In genomic region chr2:10304458-10305253, GRCh38 we compare ENCODE assay signal across 8 cellular contexts. TPM values are rescaled to one million over a fixed set of nuclear protein-coding genes. Genes with fewer than 3 reads are reported as not detected.
A peak's percentile ranks its signal among the peaks of the same experiment; 100 is the strongest.
DNase-seq lines count a peak whose midpoint lies in the region; ATAC-seq, FAIRE-seq and TF ChIP-seq lines count a peak whose summit lies in the region.

No MANE protein-coding gene starts in this region.

- H3K9ac ChIP-seq in HCT116 (ENCODE audit: low read length), result peak overlapping the region; percentile 78

- peak overlapping the region; percentile 72 to 96 for H3K4me3 ChIP-seq in HCT116 (replicated peaks in 1 of 2; ENCODE audit: low read depth in 1 of 2, low read length in 2 of 2)
- peak overlapping the region; percentile 73 to 78 for H3K4me3 ChIP-seq in right atrium auricular region
- peak overlapping the region; percentile 74 for H3K4me3 ChIP-seq in skeletal muscle cell (ENCODE audit: low read depth, low read length)

- no peak for TF ChIP-seq RAD21 in HCT116 (IDR thresholded peaks at IDR 0.05; ENCODE audit: low read depth)

- ATAC-seq in HCT116 (no peak), GM21737 (IDR thresholded peaks at IDR 0.05; ENCODE audit: unreplicated experiment) (no peak)
- ATAC-seq in activated CD8-positive, alpha-beta T cell treated with anti-CD3 and anti-CD28 coated beads for 36 hours, result no peak

- H3K9me2 ChIP-seq in HCT116 (ENCODE audit: insufficient read depth), result no peaks in the 10 kb centered on the region

- H3K27ac Mint-ChIP-seq in activated CD8-positive, alpha-beta T cell treated with anti-CD3 and anti-CD28 coated beads for 36 hours, result peak overlapping the region; percentile 80

- no peak for TF ChIP-seq POLR2A in HCT116 (IDR thresholded peaks at IDR 0.05; ENCODE audit: borderline replicate concordance, extremely low read depth, insufficient read depth, insufficient read length)

- intact Hi-C loops in HCT116 (cut with micrococcal nuclease), result loop anchor here (10.0 kb wide), 1 partner anchor 180 kb away; the partner anchor contains the start of gene RRM2
- intact Hi-C loops in activated CD8-positive, alpha-beta T cell treated with anti-CD3 and anti-CD28 coated beads for 36 hours (cut with micrococcal nuclease), result loop anchor here (1.0 to 10.0 kb wide), 4 partner anchors 28 to 348 kb away; partner anchors contain the start of gene RRM2

- no peak for DNase-seq in HCT116 (ENCODE audit: low read depth, low spot score)
- DNase-seq in activated CD8-positive, alpha-beta T cell treated with anti-CD3 and anti-CD28 coated beads for 36 hours, result no peak
- no peak for DNase-seq in right atrium auricular region (ENCODE audit: low spot score)
- no peak for DNase-seq in skeletal muscle cell (ENCODE audit: low read depth)
- no peak for DNase-seq in frontal cortex (ENCODE audit: low spot score in 2 of 2)
- DNase-seq in SK-N-DZ (ENCODE audit: low spot score), result no peak
- DNase-seq in SKM-1 treated with dmso at 0.1 percent for 144 hours (lab: John Stamatoyannopoulos, UW; ENCODE audit: unreplicated experiment), result no peak

- no peaks in the 10 kb centered on the region for H3K27me3 Mint-ChIP-seq in activated CD8-positive, alpha-beta T cell treated with anti-CD3 and anti-CD28 coated beads for 36 hours

- H3K4me1 Mint-ChIP-seq in activated CD8-positive, alpha-beta T cell treated with anti-CD3 and anti-CD28 coated beads for 36 hours (ENCODE audit: low read depth), result peaks cover 62% of the 10 kb centered on the region

- H3K9me3 ChIP-seq in HCT116 (ENCODE audit: control insufficient read depth in 1 of 2, insufficient read depth in 1 of 2, low read depth in 1 of 2, low read length in 2 of 2) (no peaks in the 10 kb centered on the region), right atrium auricular region (no peaks in the 10 kb centered on the region)

- no peaks in the 10 kb centered on the region for H3K9me3 Mint-ChIP-seq in activated CD8-positive, alpha-beta T cell treated with anti-CD3 and anti-CD28 coated beads for 36 hours

- H3K36me3 ChIP-seq in HCT116 (ENCODE audit: control insufficient read depth in 1 of 2, insufficient read depth in 2 of 2, low read length in 2 of 2), result no peaks in the 10 kb centered on the region
- no peaks in the 10 kb centered on the region for H3K36me3 ChIP-seq in right atrium auricular region

- H3K27me3 ChIP-seq in HCT116 (ENCODE audit: insufficient read depth, low read length) (no peaks in the 10 kb centered on the region), right atrium auricular region (no peaks in the 10 kb centered on the region)

- no peak for FAIRE-seq in frontal cortex (lab: Jason Lieb, UNC)

- no TSS peak for BruUV-seq in HCT116 (replicated peaks; lab: Mats Ljungman, UMichigan)

- TF ChIP-seq CTCF in HCT116 (IDR thresholded peaks at IDR 0.05 in 2 of 3, conservative IDR thresholded peaks at IDR 0.05 in 1 of 3; ENCODE audit: borderline replicate concordance in 1 of 3, insufficient read depth in 1 of 3, low read depth in 2 of 3, low read length in 2 of 3), result no peak
- TF ChIP-seq CTCF in activated CD8-positive, alpha-beta T cell treated with anti-CD3 and anti-CD28 coated beads for 36 hours (IDR thresholded peaks at IDR 0.05), result no peak
- no peak for TF ChIP-seq CTCF in right atrium auricular region (IDR thresholded peaks at IDR 0.05)

- CTCF ChIA-PET in HCT116 (lab: Charles Lee), result interaction anchor here (6.0 kb wide), 1 partner anchor 104 kb away, joined by 29 read pairs; no protein-coding TSS in a partner anchor
- CTCF ChIA-PET in activated CD8-positive, alpha-beta T cell treated with anti-CD3 and anti-CD28 coated beads for 36 hours (lab: Charles Lee), result interaction anchor here (0.8 to 9.5 kb wide), 14 partner anchors 9 to 232 kb away, joined by 3 to 135 read pairs (median 4); partner anchors contain the start of gene ODC1

- peaks cover 39% of the 10 kb centered on the region for H3K36me3 Mint-ChIP-seq in activated CD8-positive, alpha-beta T cell treated with anti-CD3 and anti-CD28 coated beads for 36 hours (ENCODE audit: low read depth)

- RAD21 ChIA-PET in HCT116 (lab: Charles Lee; ENCODE audit: low non-redundant PET in 1 of 2, low total read pairs in 2 of 2, uncharacterized antibody in 2 of 2, unreplicated experiment in 2 of 2), result interaction anchor here in 1 of 2 experiments (1.2 to 1.4 kb wide), 2 partner anchors 22 to 104 kb away, joined by 3 read pairs; no protein-coding TSS in a partner anchor

- peaks cover 6% of the 10 kb centered on the region; the same call in 1 of the 2 replicates for H4K20me1 ChIP-seq in HCT116 (ENCODE audit: insufficient read depth)

- no peak overlapping the region for H3K27ac ChIP-seq in HCT116 (ENCODE audit: low read depth, low read length)
- H3K27ac ChIP-seq in right atrium auricular region, result peak overlapping the region in 1 of 2 donors; percentile 80

- H2AFZ ChIP-seq in HCT116 (ENCODE audit: low read depth, low read length, poor library complexity, severe bottlenecking), result no peak overlapping the region

- peak overlapping the region; percentile 91 for H3K4me2 ChIP-seq in HCT116 (ENCODE audit: low read length)

- H3K79me2 ChIP-seq in HCT116 (ENCODE audit: insufficient read depth, low read length), result peaks cover 67% of the 10 kb centered on the region

- H3K4me1 ChIP-seq in HCT116 (ENCODE audit: control insufficient read depth in 1 of 2, insufficient read depth in 2 of 2, low read length in 2 of 2) (peaks cover 14 to 58% of the 10 kb centered on the region in 2 experiments; a peak in 3 of 4 replicates), right atrium auricular region (peaks cover 0 to 45% of the 10 kb centered on the region in 2 donors)

- peak overlapping the region; percentile 96 for H3K4me3 Mint-ChIP-seq in activated CD8-positive, alpha-beta T cell treated with anti-CD3 and anti-CD28 coated beads for 36 hours

- POLR2A ChIA-PET in HCT116 (lab: Charles Lee), result interaction anchor here (2.3 kb wide), 1 partner anchor 21 kb away, joined by 8 read pairs; no protein-coding TSS in a partner anchor
- POLR2A ChIA-PET in activated CD8-positive, alpha-beta T cell treated with anti-CD3 and anti-CD28 coated beads for 36 hours (lab: Charles Lee), result interaction anchor here (0.6 to 5.5 kb wide), 7 partner anchors 26 to 183 kb away, joined by 3 to 59 read pairs (median 6); no protein-coding TSS in a partner anchor

TF ChIP-seq in HCT116, 20 proteins besides CTCF, POLR2A, EP300 and RAD21 (continues in another document):
- TF ChIP-seq SRF (IDR thresholded peaks at IDR 0.05; ENCODE audit: low read depth), result no peak
- TF ChIP-seq JUND (IDR thresholded peaks at IDR 0.05), result no peak
- TF ChIP-seq EZH2 (IDR thresholded peaks at IDR 0.05), result no peak
- TF ChIP-seq EGR1 (IDR thresholded peaks at IDR 0.05; ENCODE audit: low read depth), result no peak
- TF ChIP-seq YY1 (IDR thresholded peaks at IDR 0.05; ENCODE audit: extremely low read depth, insufficient replicate concordance, low read depth, low read length), result no peak
- TF ChIP-seq CEBPB (IDR thresholded peaks at IDR 0.05; ENCODE audit: low read depth), result no peak
- no peak for TF ChIP-seq ZBTB33 (IDR thresholded peaks at IDR 0.05; ENCODE audit: extremely low read depth, insufficient replicate concordance, low read length)
- no peak for TF ChIP-seq CBX3 (IDR thresholded peaks at IDR 0.05; ENCODE audit: low read depth)
- no peak for TF ChIP-seq MAX (IDR thresholded peaks at IDR 0.05)
- TF ChIP-seq FOSL1 (IDR thresholded peaks at IDR 0.05; ENCODE audit: low read depth), result no peak
- TF ChIP-seq SP1 (IDR thresholded peaks at IDR 0.05; ENCODE audit: low read depth), result no peak
- TF ChIP-seq ELF1 (IDR thresholded peaks at IDR 0.05; ENCODE audit: borderline replicate concordance, low read depth), result no peak

RNA-seq across cellular contexts. Expression of gene HPCAL1, which starts 2.0 kb away (rescaled TPM):
- total RNA-seq in HCT116 (2021; ENCODE audit: unreplicated experiment) (111 TPM), right atrium auricular region (10 to 100 TPM; 28.7 to 35.5 TPM), frontal cortex (26.5 TPM)
- 173 and 207 TPM in 2 replicates for polyA plus RNA-seq in HCT116 (2012)
- total RNA-seq in activated CD8-positive, alpha-beta T cell treated with anti-CD3 and anti-CD28 coated beads for 36 hours, result 100 to 1,000 TPM; 166 to 170 TPM
- 30.0 and 30.5 TPM in 2 replicates for polyA plus RNA-seq in SK-N-DZ (2014; cell fraction: cytosol; rRNA removed)
- polyA plus RNA-seq in SK-N-DZ (2014; cell fraction: nucleus; rRNA removed), result 26.6 and 30.4 TPM in 2 replicates
